ENCODE assay signal across 12 cellular contexts in genomic region chr17:42027961-42028790, GRCh38. TPM values are rescaled to one million over a fixed set of nuclear protein-coding genes. Genes with fewer than 3 reads are reported as not detected.
DNase-seq lines count a peak whose midpoint lies in the region; ATAC-seq, FAIRE-seq and TF ChIP-seq lines count a peak whose summit lies in the region.
"Had no signal": no experiment of that assay in that cellular context is flagged by ENCODE, and none has a peak within 500 bp of the region (broad histone marks: within the 10 kb centered on the region; RNA-seq: fewer than 3 reads in every experiment).

No MANE protein-coding gene starts in this region.

- peaks cover 4% of the 10 kb centered on the region for H3K27me3 Mint-ChIP-seq in progenitor cell of endocrine pancreas

- POLR2A ChIA-PET in H1 (lab: Charles Lee; ENCODE audit: partially characterized antibody), result interaction anchor here (0.9 to 6.0 kb wide), 12 partner anchors 8 to 508 kb away, joined by 3 to 51 read pairs (median 4); partner anchors contain the start of genes DHX58, DNAJC7, HSPB9 and KAT2A

- TF ChIP-seq CTCF in H1 (IDR thresholded peaks at IDR 0.05; ENCODE audit: control extremely low read depth in 1 of 3, insufficient read depth in 1 of 3, low read depth in 1 of 3, low read length in 3 of 3), result peak; percentile 65 to 91 (median 80)
- TF ChIP-seq CTCF in progenitor cell of endocrine pancreas (IDR thresholded peaks at IDR 0.05; ENCODE audit: unreplicated experiment), result peak; percentile 18
- no peak for TF ChIP-seq CTCF in ovary (IDR thresholded peaks at IDR 0.05)

- H3K14ac ChIP-seq in H1 (ENCODE audit: insufficient read length), result no peak overlapping the region

- peak overlapping the region; percentile 63; the same call in 1 of the 2 replicates for H2BK12ac ChIP-seq in H1 (ENCODE audit: low read depth, low read length)

- DNase-seq in DMS 273 (lab: John Stamatoyannopoulos, UW; ENCODE audit: unreplicated experiment), result peak; percentile 53
- no peak for DNase-seq in DMS 273 treated with DMSO at 0.1 percent for 48 hours (lab: John Stamatoyannopoulos, UW)
- DNase-seq in NCI-H2227 (lab: John Stamatoyannopoulos, UW; ENCODE audit: unreplicated experiment), result peak; percentile 52
- peak in 1 of 2 experiments; percentile 77 for DNase-seq in H1 (ENCODE audit: low read depth in 1 of 2, low spot score in 2 of 2)
- DNase-seq in progenitor cell of endocrine pancreas (ENCODE audit: low spot score, unreplicated experiment), result no peak
- DNase-seq in mesenteric fat pad (ENCODE audit: low spot score), result no peak
- no peak for DNase-seq in ovary
- DNase-seq: activated T-cell treated with anti-CD3 and anti-CD28 coated beads, Interleukin-2, amount 50 U/mL, for 4 hours; effector memory CD8-positive, alpha-beta T cell had no signal

- H2BK120ac ChIP-seq in H1 (replicated peaks; ENCODE audit: low read depth, low read length), result no peak overlapping the region

- H3K27me3 ChIP-seq in H1 (replicated peaks in 1 of 4; ENCODE audit: control insufficient read depth in 3 of 4, extremely low read depth in 1 of 4, insufficient read depth in 3 of 4, low read length in 3 of 4) (no peaks in the 10 kb centered on the region), ovary (no peaks in the 10 kb centered on the region)

- H3K9me3 ChIP-seq in H1 (ENCODE audit: insufficient read depth in 2 of 2, low read depth in 1 of 2, low read length in 1 of 2) (no peaks in the 10 kb centered on the region), ovary (no peaks in the 10 kb centered on the region)
- H3K9me3 ChIP-seq: thoracic aorta had no signal

- peak; percentile 35 to 58 for TF ChIP-seq RAD21 in H1 (IDR thresholded peaks at IDR 0.05 in 1 of 2, conservative IDR thresholded peaks at IDR 0.05 in 1 of 2; ENCODE audit: low read depth in 2 of 2, low read length in 2 of 2)

- H3K27ac ChIP-seq in H1 (ENCODE audit: low read depth, low read length) (no peak overlapping the region), ovary (no peak overlapping the region)
- H3K27ac ChIP-seq: thoracic aorta had no signal

- H3K4me3 ChIP-seq in H1 (ENCODE audit: extremely low read depth in 1 of 4, insufficient read depth in 2 of 4, low read depth in 3 of 4, low read length in 4 of 4) (no peak overlapping the region), ovary (no peak overlapping the region)
- H3K4me3 ChIP-seq: thoracic aorta had no signal

- no peak overlapping the region for H3K27ac Mint-ChIP-seq in progenitor cell of endocrine pancreas
- H3K27ac Mint-ChIP-seq: effector memory CD8-positive, alpha-beta T cell had no signal

- H2AK5ac ChIP-seq in H1 (ENCODE audit: low read depth, low read length), result no peak overlapping the region

- H3K18ac ChIP-seq in H1 (ENCODE audit: extremely low read depth, low read length), result peak overlapping the region; percentile 79; the same call in 1 of the 2 replicates

- ATAC-seq in GM18861 (IDR thresholded peaks at IDR 0.05; ENCODE audit: unreplicated experiment), result no peak
- ATAC-seq: activated T-cell treated with anti-CD3 and anti-CD28 coated beads, Interleukin-2, amount 50 U/mL, for 4 hours; effector memory CD8-positive, alpha-beta T cell had no signal

- TF ChIP-seq EP300 in H1 (IDR thresholded peaks at IDR 0.05; ENCODE audit: borderline replicate concordance in 1 of 2, low read depth in 2 of 2, low read length in 2 of 2) (no peak), ovary (IDR thresholded peaks at IDR 0.05) (no peak)

- H3K4me1 ChIP-seq in H1 (replicated peaks in 1 of 4; ENCODE audit: control insufficient read depth in 3 of 4, insufficient read depth in 4 of 4, low read length in 3 of 4) (peaks cover 0 to 12% (median 5%) of the 10 kb centered on the region in 4 experiments; a peak in 4 of 7 replicates), ovary (ENCODE audit: insufficient read depth) (peaks cover 2% of the 10 kb centered on the region)

- H2BK20ac ChIP-seq in H1 (ENCODE audit: low read length), result 0 out of 2 replicates have a peak overlapping the region, but pooled peaks have one; percentile 9

- no peak overlapping the region; the same call in 1 of the 2 replicates for H2BK5ac ChIP-seq in H1 (ENCODE audit: low read depth, low read length)

- H3K9ac ChIP-seq in H1 (replicated peaks in 1 of 4; ENCODE audit: extremely low read depth in 1 of 4, low read depth in 3 of 4, low read length in 3 of 4), result no peak overlapping the region

- no peak overlapping the region for H3K56ac ChIP-seq in H1 (replicated peaks; ENCODE audit: insufficient read length, low read depth, low read length)

- H3K23ac ChIP-seq in H1 (ENCODE audit: insufficient read length), result no peak overlapping the region

- H4K20me1 ChIP-seq in H1 (replicated peaks in 1 of 2; ENCODE audit: control insufficient read depth in 1 of 2, insufficient read depth in 2 of 2, low read length in 2 of 2), result no peaks in the 10 kb centered on the region

- CTCF ChIA-PET in H1 (lab: Charles Lee; ENCODE audit: partially characterized antibody), result interaction anchor here (0.7 to 38.8 kb wide), 22 partner anchors 11 to 195 kb away, joined by 3 to 1084 read pairs (median 5); partner anchors contain the start of genes CNP, DHX58, DNAJC7 and HSPB9

- H3K23me2 ChIP-seq in H1 (ENCODE audit: low read depth, low read length), result 0 out of 2 replicates have a peak, but pooled peaks cover 2% of the 10 kb centered on the region

- peaks cover 6 to 15% (median 9%) of the 10 kb centered on the region in 4 experiments; a peak in 6 of 8 replicates for H3K36me3 ChIP-seq in H1 (ENCODE audit: control insufficient read depth in 2 of 4, insufficient read depth in 4 of 4, low read length in 3 of 4)
- H3K36me3 ChIP-seq in ovary, result no peaks in the 10 kb centered on the region

- 0 out of 2 replicates have a peak, but pooled peaks cover 2% of the 10 kb centered on the region for H3K79me1 ChIP-seq in H1 (ENCODE audit: low read depth, low read length)

- peak; percentile 86 for FAIRE-seq in H1 (lab: Jason Lieb, UNC)
- FAIRE-seq: A204.1 had no signal

- H2BK15ac ChIP-seq in H1 (ENCODE audit: low read length), result no peak overlapping the region

- TF ChIP-seq POLR2A in H1 (IDR thresholded peaks at IDR 0.05; ENCODE audit: control extremely low read depth in 1 of 2, low read depth in 2 of 2, low read length in 2 of 2) (no peak), ovary (IDR thresholded peaks at IDR 0.05) (no peak)

- WGBS in H1 (ENCODE audit: extremely low coverage in 1 of 2, insufficient coverage in 1 of 2, insufficient read length in 1 of 2, insufficient replicate concordance in 2 of 2, low coverage in 1 of 2, low lambda C conversion rate in 2 of 2, missing lambda C conversion rate in 1 of 2), 2 experiments, result 62% methylated on average over 18 of the region's 19 CpGs; no CpG with 5 or more reads in 1 of the 2 experiments
- WGBS in ovary, 3 donors, result 42 to 54% (median 49%) methylated on average over 17 to 19 of the region's 19 CpGs

- no peaks in the 10 kb centered on the region for H3K4me1 Mint-ChIP-seq in progenitor cell of endocrine pancreas (ENCODE audit: low read depth)

- H4K5ac ChIP-seq in H1 (ENCODE audit: insufficient read length, low read depth, low read length), result no peak overlapping the region

- H3K79me2 ChIP-seq in H1 (ENCODE audit: control insufficient read depth in 1 of 2, insufficient read depth in 2 of 2, low read length in 2 of 2), result no peaks in the 10 kb centered on the region

- no peak overlapping the region for H4K8ac ChIP-seq in H1 (ENCODE audit: extremely low read depth, insufficient read depth, low read length)

- peak overlapping the region; percentile 60 for H2AFZ ChIP-seq in H1 (ENCODE audit: low read length)

- intact Hi-C loops in ovary (cut with DNase I), result loop anchor here in 2 of 4 donors (5.0 kb wide), 1 partner anchor 89 kb away; no protein-coding TSS in a partner anchor

- peak overlapping the region; percentile 48 for H4K91ac ChIP-seq in H1 (replicated peaks; ENCODE audit: insufficient read length, low read length)

- H3K36me3 Mint-ChIP-seq in progenitor cell of endocrine pancreas (ENCODE audit: insufficient read depth), result peaks cover 4% of the 10 kb centered on the region

- no peak overlapping the region for H3K4ac ChIP-seq in H1 (replicated peaks; ENCODE audit: insufficient read length, low read depth, low read length)

- peak overlapping the region; percentile 1 to 21; a peak in 3 of 4 replicates for H3K4me2 ChIP-seq in H1 (ENCODE audit: insufficient read depth in 1 of 2, low read depth in 2 of 2, low read length in 2 of 2)

- H3K4me3 Mint-ChIP-seq in progenitor cell of endocrine pancreas (ENCODE audit: low read depth), result no peak overlapping the region
- H3K4me3 Mint-ChIP-seq: activated T-cell treated with anti-CD3 and anti-CD28 coated beads, Interleukin-2, amount 50 U/mL, for 4 hours; effector memory CD8-positive, alpha-beta T cell had no signal

- no peaks in the 10 kb centered on the region for H3K9me3 Mint-ChIP-seq in progenitor cell of endocrine pancreas (ENCODE audit: low read depth)
- H3K9me3 Mint-ChIP-seq: activated T-cell treated with anti-CD3 and anti-CD28 coated beads, Interleukin-2, amount 50 U/mL, for 4 hours; effector memory CD8-positive, alpha-beta T cell had no signal

RNA-seq across cellular contexts. Expression of gene NKIRAS2, which starts 8.3 kb away (rescaled TPM):
- total RNA-seq in H1 (2021; fragmentation: NEBNext Ultra II Directional; extraction: Animal tissue kit (Norgen Biotek cat#: 25700)), result 31.1 and 34.5 TPM in 2 replicates
- polyA plus RNA-seq in H1 (2011; rRNA removed) (51.1 and 59.7 TPM in 2 replicates), ovary (10 to 100 TPM; 23.9 to 25.4 TPM)
- 48.5 TPM for polyA plus RNA-seq in H1 (2011; cell fraction: cytosol; rRNA removed)
- polyA plus RNA-seq in H1 (2011; cell fraction: nucleus; rRNA removed), result 37.1 TPM
- polyA plus RNA-seq in H1 (2012, experiment 1 of 2), result 32.8 to 37.6 TPM (median 36.5 TPM) in 4 replicates
- polyA plus RNA-seq in H1 (2012, experiment 2 of 2), result 31.9 TPM
- polyA plus RNA-seq in H1 (2013, experiment 1 of 2), result 32.6 TPM
- 33.2 TPM for polyA plus RNA-seq in H1 (2013, experiment 2 of 2)
- 32.4 and 37.8 TPM in 2 replicates for polyA minus RNA-seq in H1 (2011; rRNA and poly(A)+ RNA removed)
- polyA minus RNA-seq in H1 (2011; cell fraction: cytosol; rRNA and poly(A)+ RNA removed), result 20.8 TPM
- polyA minus RNA-seq in H1 (2011; cell fraction: nucleus; rRNA and poly(A)+ RNA removed), result 21.5 TPM
- total RNA-seq in progenitor cell of endocrine pancreas (44.8 and 48.1 TPM in 2 replicates), mesenteric fat pad (30.9 TPM), ovary (10 to 100 TPM; 11.8 to 27.6 (median 22.2) TPM)

RNA-seq across cellular contexts. Expression of gene DNAJC7, which starts 10.9 kb away (rescaled TPM):
- 129 and 148 TPM in 2 replicates for total RNA-seq in H1 (2021; fragmentation: NEBNext Ultra II Directional; extraction: Animal tissue kit (Norgen Biotek cat#: 25700))
- 21.6 and 31.0 TPM in 2 replicates for polyA plus RNA-seq in H1 (2011; rRNA removed)
- polyA plus RNA-seq in H1 (2011; cell fraction: cytosol; rRNA removed), result 45.3 TPM
- polyA plus RNA-seq in H1 (2011; cell fraction: nucleus; rRNA removed), result 36.9 TPM
- polyA plus RNA-seq in H1 (2012, experiment 1 of 2), result 142 to 161 TPM (median 147 TPM) in 4 replicates
- polyA plus RNA-seq in H1 (2012, experiment 2 of 2), result 32.5 TPM
- 109 TPM for polyA plus RNA-seq in H1 (2013, experiment 1 of 2)
- 105 TPM for polyA plus RNA-seq in H1 (2013, experiment 2 of 2)
- 77.7 and 86.8 TPM in 2 replicates for polyA minus RNA-seq in H1 (2011; rRNA and poly(A)+ RNA removed)
- 44.3 TPM for polyA minus RNA-seq in H1 (2011; cell fraction: cytosol; rRNA and poly(A)+ RNA removed)
- polyA minus RNA-seq in H1 (2011; cell fraction: nucleus; rRNA and poly(A)+ RNA removed), result 95.7 TPM
- 113 and 117 TPM in 2 replicates for total RNA-seq in progenitor cell of endocrine pancreas
- 74.8 TPM for total RNA-seq in mesenteric fat pad
- 10 to 100 TPM; 37.7 to 92.4 (median 70.1) TPM for total RNA-seq in ovary
- polyA plus RNA-seq in ovary, result 100 to 1,000 TPM in 1 of 2 donors, 10 to 100 TPM in 1; 61.1 to 102 TPM

RNA-seq across cellular contexts. Expression of gene C17orf113, which starts 22.2 kb away (rescaled TPM):
- total RNA-seq in H1 (2021; fragmentation: NEBNext Ultra II Directional; extraction: Animal tissue kit (Norgen Biotek cat#: 25700)), result 1.4 TPM in 2 replicates
- polyA plus RNA-seq in H1 (2011; rRNA removed) (1.0 and 1.5 TPM in 2 replicates), ovary (1 to 10 TPM in 1 of 2 donors, under 1 TPM in 1; 0.67 to 2.5 TPM)
- polyA plus RNA-seq in H1 (2011; cell fraction: cytosol; rRNA removed), result 1.1 TPM
- polyA plus RNA-seq in H1 (2011; cell fraction: nucleus; rRNA removed), result 1.8 TPM
- 0.64 to 1.3 TPM (median 1.1 TPM) in 4 replicates for polyA plus RNA-seq in H1 (2012, experiment 1 of 2)
- polyA plus RNA-seq in H1 (2012, experiment 2 of 2), result 0.63 TPM
- 0.61 TPM for polyA plus RNA-seq in H1 (2013, experiment 1 of 2)
- polyA plus RNA-seq in H1 (2013, experiment 2 of 2), result 0.57 TPM
- polyA minus RNA-seq in H1 (2011; rRNA and poly(A)+ RNA removed), result 1.1 and 1.4 TPM in 2 replicates
- polyA minus RNA-seq in H1 (2011; cell fraction: cytosol; rRNA and poly(A)+ RNA removed), result 1.5 TPM
- polyA minus RNA-seq in H1 (2011; cell fraction: nucleus; rRNA and poly(A)+ RNA removed), result 1.8 TPM
- total RNA-seq in progenitor cell of endocrine pancreas (3.2 and 3.7 TPM in 2 replicates), mesenteric fat pad (0.13 TPM), ovary (1 to 10 TPM; 1.7 to 3.9 (median 2.5) TPM)

Comparison
In these comparisons a context has a peak if more than half of its experiments do, and no peak if none do; other contexts are left out.
1. DNase-seq: peak in DMS 273 (single experiment) and NCI-H2227 (single experiment); none in DMS 273 treated with DMSO at 0.1 percent for 48 hours (single experiment), progenitor cell of endocrine pancreas (single experiment), mesenteric fat pad (single experiment) and ovary (0 of 5).
2. CTCF ChIP-seq: peak in H1 (3 of 3) and progenitor cell of endocrine pancreas (single experiment); none in ovary (0 of 3).